In the genomic region with DNA sequence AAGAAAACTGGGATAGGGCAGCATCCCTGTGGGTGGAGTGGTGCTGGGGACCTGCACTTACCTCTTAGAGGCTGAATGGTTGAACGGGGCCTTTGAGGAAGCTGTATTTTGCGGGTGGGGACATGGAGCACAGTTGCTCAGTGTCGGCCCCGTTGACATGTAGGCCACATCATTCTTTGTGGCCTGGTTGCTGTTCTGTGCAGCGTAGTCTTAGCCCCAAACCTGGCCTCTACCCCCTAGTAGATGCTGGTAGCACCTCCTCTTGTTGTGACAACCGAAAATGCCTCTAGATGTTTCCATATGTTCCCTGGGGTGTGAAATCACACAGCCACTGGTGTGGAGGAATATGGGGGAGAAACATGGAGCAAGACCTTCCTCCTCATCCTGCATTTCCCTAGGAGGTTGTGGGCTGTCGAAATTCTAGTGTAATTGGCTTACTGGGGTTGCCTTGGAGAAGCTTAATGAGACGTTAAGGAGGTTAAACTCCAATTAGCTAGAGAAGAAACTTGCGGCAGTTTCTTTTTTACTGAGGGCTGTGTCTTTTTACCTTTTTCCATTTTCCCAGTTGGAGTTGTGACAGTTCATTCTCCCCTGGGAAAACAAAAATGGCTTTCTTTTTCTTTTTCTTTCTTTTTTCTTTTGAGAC, we compare ENCODE assay signal across 11 cellular contexts. TPM values are rescaled to one million over a fixed set of nuclear protein-coding genes. Genes with fewer than 3 reads are reported as not detected.
DNase-seq lines count a peak whose midpoint lies in the region; ATAC-seq, FAIRE-seq and TF ChIP-seq lines count a peak whose summit lies in the region.
"Had no signal": no experiment of that assay in that cellular context is flagged by ENCODE, and none has a peak within 500 bp of the region (broad histone marks: within the 10 kb centered on the region; RNA-seq: fewer than 3 reads in every experiment).

No MANE protein-coding gene starts in this region.

- H3K9me3 ChIP-seq in A673 (ENCODE audit: low read depth, low read length, poor library complexity, severe bottlenecking) (no peaks in the 10 kb centered on the region), KOPT-K1 (ENCODE audit: insufficient read depth, low read length, poor library complexity, severe bottlenecking) (peaks cover 17% of the 10 kb centered on the region), thyroid gland (no peaks in the 10 kb centered on the region)

- POLR2A ChIA-PET in A673 (lab: Charles Lee; ENCODE audit: low non-redundant PET): no interaction called here

- CTCF ChIA-PET in A673 (lab: Charles Lee): no interaction called here

- H3K36me3 ChIP-seq in A673 (ENCODE audit: insufficient read depth, low read length, poor library complexity, severe bottlenecking): no peaks in the 10 kb centered on the region
- peaks cover 14% of the 10 kb centered on the region for H3K36me3 ChIP-seq in KOPT-K1 (ENCODE audit: insufficient read depth, low read length)
- H3K36me3 ChIP-seq in thyroid gland: no peaks in the 10 kb centered on the region

- H3K27me3 ChIP-seq in A673 (replicated peaks; ENCODE audit: insufficient read depth, low read depth, low read length, poor library complexity): no peaks in the 10 kb centered on the region
- no peaks in the 10 kb centered on the region for H3K27me3 ChIP-seq in thyroid gland
- H3K27me3 ChIP-seq: BE2C had no signal

- H3K4me3 ChIP-seq in A673 (ENCODE audit: low read depth, low read length, poor library complexity, severe bottlenecking) (no peak overlapping the region), thyroid gland (replicated peaks in 1 of 3) (no peak overlapping the region)
- H3K4me3 ChIP-seq: smooth muscle cell had no signal

- intact Hi-C loops in A673 (cut with micrococcal nuclease; ENCODE audit: unreplicated experiment): no loop called here
- intact Hi-C loops in thyroid gland (cut with DNase I): no loop called here

- ATAC-seq in activated naive CD8-positive, alpha-beta T cell treated with anti-CD3 and anti-CD28 coated beads, Interleukin-2, amount 50 U/mL, for 24 hours: no peak
- peak in 1 of 2 donors; percentile 58 for ATAC-seq in natural killer cell treated with Interleukin-12 subunit alpha and Interleukin-12 subunit beta and Interleukin-15 and Interleukin-18, amount 100 ng/mL, for 72 hours

- no peaks in the 10 kb centered on the region for H3K27me3 Mint-ChIP-seq in activated naive CD8-positive, alpha-beta T cell treated with anti-CD3 and anti-CD28 coated beads, Interleukin-2, amount 50 U/mL, for 24 hours
- no peaks in the 10 kb centered on the region for H3K27me3 Mint-ChIP-seq in natural killer cell treated with Interleukin-12 subunit alpha and Interleukin-12 subunit beta and Interleukin-15 and Interleukin-18, amount 100 ng/mL, for 72 hours

- TF ChIP-seq POLR2A in thyroid gland (IDR thresholded peaks at IDR 0.05): no peak

- FAIRE-seq in GM19239 (lab: Jason Lieb, UNC): no peak

- no TSS peak for BruUV-seq in A673 (replicated peaks; lab: Mats Ljungman, UMichigan)

- peaks cover 11% of the 10 kb centered on the region for H3K4me1 ChIP-seq in A673 (ENCODE audit: insufficient read depth, low read length, poor library complexity, severe bottlenecking)
- H3K4me1 ChIP-seq in thyroid gland: peaks cover 18 to 23% of the 10 kb centered on the region in 2 donors
- H3K4me1 ChIP-seq: BE2C had no signal

- H3K4me1 Mint-ChIP-seq in activated naive CD8-positive, alpha-beta T cell treated with anti-CD3 and anti-CD28 coated beads, Interleukin-2, amount 50 U/mL, for 24 hours: peaks cover 93% of the 10 kb centered on the region
- peaks cover 39 to 65% of the 10 kb centered on the region in 2 donors for H3K4me1 Mint-ChIP-seq in natural killer cell treated with Interleukin-12 subunit alpha and Interleukin-12 subunit beta and Interleukin-15 and Interleukin-18, amount 100 ng/mL, for 72 hours (ENCODE audit: low read depth in 2 of 2)

- peak overlapping the region; percentile 99 for H3K27ac Mint-ChIP-seq in activated naive CD8-positive, alpha-beta T cell treated with anti-CD3 and anti-CD28 coated beads, Interleukin-2, amount 50 U/mL, for 24 hours
- peak overlapping the region; percentile 94 to 100 for H3K27ac Mint-ChIP-seq in natural killer cell treated with Interleukin-12 subunit alpha and Interleukin-12 subunit beta and Interleukin-15 and Interleukin-18, amount 100 ng/mL, for 72 hours

- DNase-seq in A673 (ENCODE audit: low spot score) (peak; percentile 47), iPS-NIHi7 (ENCODE audit: extremely low spot score) (no peak), GM19239 (ENCODE audit: insufficient read length, low spot score) (no peak), LoVo (ENCODE audit: low spot score) (no peak), thyroid gland (no peak)
- DNase-seq in activated naive CD8-positive, alpha-beta T cell treated with anti-CD3 and anti-CD28 coated beads, Interleukin-2, amount 50 U/mL, for 24 hours: no peak
- DNase-seq in natural killer cell treated with Interleukin-12 subunit alpha and Interleukin-12 subunit beta and Interleukin-15 and Interleukin-18, amount 100 ng/mL, for 72 hours (ENCODE audit: low spot score): no peak
- DNase-seq: BE2C; central memory CD4-positive, alpha-beta T cell had no signal

- H3K9me3 Mint-ChIP-seq in activated naive CD8-positive, alpha-beta T cell treated with anti-CD3 and anti-CD28 coated beads, Interleukin-2, amount 50 U/mL, for 24 hours: peaks cover 14% of the 10 kb centered on the region
- H3K9me3 Mint-ChIP-seq in natural killer cell treated with Interleukin-12 subunit alpha and Interleukin-12 subunit beta and Interleukin-15 and Interleukin-18, amount 100 ng/mL, for 72 hours: peaks cover 7% of the 10 kb centered on the region

- 83 to 84% methylated on average over 8 to 9 of the region's 9 CpGs for WGBS in thyroid gland, 2 donors

- no peak overlapping the region for H3K4me3 Mint-ChIP-seq in activated naive CD8-positive, alpha-beta T cell treated with anti-CD3 and anti-CD28 coated beads, Interleukin-2, amount 50 U/mL, for 24 hours
- H3K4me3 Mint-ChIP-seq in natural killer cell treated with Interleukin-12 subunit alpha and Interleukin-12 subunit beta and Interleukin-15 and Interleukin-18, amount 100 ng/mL, for 72 hours: peak overlapping the region; percentile 92

- TF ChIP-seq CTCF in A673 (conservative IDR thresholded peaks at IDR 0.05; ENCODE audit: low read depth, low read length) (no peak), thyroid gland (IDR thresholded peaks at IDR 0.05) (no peak)

- H3K36me3 Mint-ChIP-seq in activated naive CD8-positive, alpha-beta T cell treated with anti-CD3 and anti-CD28 coated beads, Interleukin-2, amount 50 U/mL, for 24 hours (ENCODE audit: low read depth): peaks cover 37% of the 10 kb centered on the region
- peaks cover 18% of the 10 kb centered on the region for H3K36me3 Mint-ChIP-seq in natural killer cell treated with Interleukin-12 subunit alpha and Interleukin-12 subunit beta and Interleukin-15 and Interleukin-18, amount 100 ng/mL, for 72 hours

- no peak overlapping the region for H3K27ac ChIP-seq in A673 (ENCODE audit: low read depth, low read length, poor library complexity, severe bottlenecking)
- peak overlapping the region; percentile 97 for H3K27ac ChIP-seq in KOPT-K1 (ENCODE audit: low read depth, low read length, poor library complexity, severe bottlenecking)
- H3K27ac ChIP-seq in thyroid gland: peak overlapping the region in 1 of 3 donors; percentile 49

RNA-seq across cellular contexts. Expression of a gene that starts 9.4 kb away (rescaled TPM):
- total RNA-seq in A673 (2021) (25.0 and 32.1 TPM in 2 replicates), thyroid gland (10 to 100 TPM; 42.7 to 76.7 (median 70.1) TPM)
- 100 to 1,000 TPM in 1 of 2 donors, 10 to 100 TPM in 1; 43.1 to 106 TPM for total RNA-seq in natural killer cell treated with Interleukin-12 subunit alpha and Interleukin-12 subunit beta and Interleukin-15 and Interleukin-18, amount 100 ng/mL, for 72 hours
